In genomic region chr12:120944645-120945217, GRCh38 we compare ENCODE assay signal across 8 cellular contexts. TPM values are rescaled to one million over a fixed set of nuclear protein-coding genes. Genes with fewer than 3 reads are reported as not detected.
DNase-seq lines count a peak whose midpoint lies in the region; TF ChIP-seq lines count a peak whose summit lies in the region.

No MANE protein-coding gene starts in this region.

- H3K4me3 Mint-ChIP-seq in nephron progenitor cell = no peak overlapping the region

- TF ChIP-seq POLR2A in testis (IDR thresholded peaks at IDR 0.05) = no peak

- H3K27me3 Mint-ChIP-seq in nephron progenitor cell (ENCODE audit: low read depth, poor library complexity) = peaks cover 4% of the 10 kb centered on the region

- H3K36me3 Mint-ChIP-seq in nephron progenitor cell (ENCODE audit: low read depth) = no peaks in the 10 kb centered on the region

- H3K27me3 ChIP-seq in testis = no peaks in the 10 kb centered on the region

- intact Hi-C loops in testis (cut with DNase I; ENCODE audit: low total_unique reads) = no loop called here

- H3K4me3 ChIP-seq in testis = no peak overlapping the region

- peaks cover 5% of the 10 kb centered on the region for H3K4me1 Mint-ChIP-seq in nephron progenitor cell

- no peaks in the 10 kb centered on the region for H3K9me3 ChIP-seq in testis

- no peaks in the 10 kb centered on the region for H3K4me1 ChIP-seq in testis

- H3K36me3 ChIP-seq in testis (ENCODE audit: low read depth, missing control alignments) = no peaks in the 10 kb centered on the region

- peak; percentile 29 for DNase-seq in NCI-H2171 treated with DMSO at 0.1 percent for 48 hours (lab: John Stamatoyannopoulos, UW)
- no peak for DNase-seq in NCI-H2171 (lab: John Stamatoyannopoulos, UW)
- DNase-seq in NCI-H2227 treated with DMSO at 0.1 percent for 48 hours (lab: John Stamatoyannopoulos, UW) = peak; percentile 5
- DNase-seq in activated CD8-positive, alpha-beta memory T cell treated with anti-CD3 and anti-CD28 coated beads for 1 hour (ENCODE audit: extremely low read depth in 1 of 2, low read depth in 1 of 2) = peak; percentile 8 to 51
- DNase-seq in epidermal melanocyte (ENCODE audit: insufficient read length, low spot score) = peak; percentile 57
- peak; percentile 71 for DNase-seq in nephron progenitor cell
- DNase-seq in testis = peak; percentile 62
- DNase-seq in NCI-H2081 treated with DMSO at 0.1 percent for 48 hours (lab: John Stamatoyannopoulos, UW) = no peak

- WGBS in testis, 2 donors = 59 to 66% methylated on average over 9 of the region's 9 CpGs

- H3K9me3 Mint-ChIP-seq in nephron progenitor cell = peaks cover 6% of the 10 kb centered on the region

- H3K27ac ChIP-seq in testis = no peak overlapping the region

- TF ChIP-seq CTCF in nephron progenitor cell (IDR thresholded peaks at IDR 0.05) (peak; percentile 68), testis (IDR thresholded peaks at IDR 0.05) (peak; percentile 28 to 77 (median 45))

- H3K27ac Mint-ChIP-seq in nephron progenitor cell = peak overlapping the region; percentile 69

RNA-seq across cellular contexts. Expression of gene HNF1A, which starts 33.6 kb away (rescaled TPM):
- total RNA-seq in testis = under 1 TPM; 0.79 to 0.81 TPM
- polyA plus RNA-seq in testis (ENCODE audit: insufficient read depth, low read depth, low replicate concordance) = 0.70 TPM

RNA-seq across cellular contexts. Expression of gene SPPL3, which starts 40.6 kb away (rescaled TPM):
- total RNA-seq in testis = 10 to 100 TPM; 61.1 to 65.4 TPM
- 190 TPM for polyA plus RNA-seq in testis (ENCODE audit: insufficient read depth, low read depth, low replicate concordance)

Comparison
In these comparisons a context has a peak if more than half of its experiments do, and no peak if none do; other contexts are left out.
1. DNase-seq: peak in NCI-H2171 treated with DMSO at 0.1 percent for 48 hours (single experiment), NCI-H2227 treated with DMSO at 0.1 percent for 48 hours (single experiment), activated CD8-positive, alpha-beta memory T cell treated with anti-CD3 and anti-CD28 coated beads for 1 hour (2 of 2), epidermal melanocyte (single experiment), nephron progenitor cell (single experiment) and testis (single experiment); none in NCI-H2171 (single experiment) and NCI-H2081 treated with DMSO at 0.1 percent for 48 hours (single experiment).